8 cellular contexts compared by ENCODE assay signal in the genomic region with DNA sequence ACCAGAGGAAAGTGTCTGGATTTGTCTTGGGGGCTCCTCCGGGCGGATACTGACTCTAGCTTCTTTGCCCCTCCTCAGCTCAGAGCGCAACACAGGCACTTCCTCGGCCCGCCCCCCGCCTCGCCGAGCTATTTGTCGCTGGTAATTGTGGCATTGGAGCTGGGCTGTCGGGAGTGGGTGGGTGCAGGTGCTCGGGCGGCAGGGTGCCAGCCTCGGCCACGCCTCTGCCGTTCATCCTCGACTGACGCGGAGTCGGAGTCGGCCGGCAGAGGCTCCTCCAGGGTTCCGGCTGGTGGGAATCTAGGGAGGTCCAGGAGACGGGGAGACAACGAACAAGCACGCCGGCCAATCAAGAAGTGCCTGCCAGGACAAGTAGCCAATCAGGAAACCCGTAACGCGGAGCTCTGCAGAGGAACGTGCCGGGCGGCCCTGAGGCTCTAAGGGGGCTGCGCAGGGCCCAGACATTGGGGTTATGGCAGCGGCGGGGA. TPM values are rescaled to one million over a fixed set of nuclear protein-coding genes. Genes with fewer than 3 reads are reported as not detected.
DNase-seq lines count a peak whose midpoint lies in the region; ATAC-seq and TF ChIP-seq lines count a peak whose summit lies in the region.

No MANE protein-coding gene starts in this region.

- no peaks in the 10 kb centered on the region for H3K9me2 ChIP-seq in OCI-LY1 (ENCODE audit: low read depth, low read length)

- H3K9me3 ChIP-seq in OCI-LY1 (ENCODE audit: low read length), result no peaks in the 10 kb centered on the region
- H3K9me3 ChIP-seq in cardiac muscle cell (ENCODE audit: low read depth), result no peaks in the 10 kb centered on the region
- no peaks in the 10 kb centered on the region for H3K9me3 ChIP-seq in parathyroid adenoma (ENCODE audit: control insufficient read depth, low read length)

- H4K20me1 ChIP-seq in OCI-LY1 (ENCODE audit: insufficient read depth, low read length), result no peaks in the 10 kb centered on the region

- no peaks in the 10 kb centered on the region for H3K36me3 ChIP-seq in OCI-LY1 (ENCODE audit: insufficient read depth, low read length)
- H3K36me3 ChIP-seq in cardiac muscle cell, result no peaks in the 10 kb centered on the region
- H3K36me3 ChIP-seq in parathyroid adenoma (ENCODE audit: control insufficient read depth, insufficient read depth, low read length), result no peaks in the 10 kb centered on the region

- TF ChIP-seq CTCF in AG09309 (IDR thresholded peaks at IDR 0.05; ENCODE audit: control insufficient read depth, insufficient read depth, low read depth, low read length, missing control alignments), result no peak
- TF ChIP-seq CTCF in OCI-LY1 (IDR thresholded peaks at IDR 0.05; ENCODE audit: low read length), result no peak
- no peak for TF ChIP-seq CTCF in cardiac muscle cell (IDR thresholded peaks at IDR 0.05; ENCODE audit: low read depth, low read length)
- TF ChIP-seq CTCF in parathyroid adenoma (IDR thresholded peaks at IDR 0.05), result no peak

- H3K27me3 ChIP-seq in OCI-LY1 (ENCODE audit: insufficient read depth, low read length) (no peaks in the 10 kb centered on the region), cardiac muscle cell (peaks cover 8% of the 10 kb centered on the region), parathyroid adenoma (ENCODE audit: control insufficient read depth, insufficient read depth, low read length) (no peaks in the 10 kb centered on the region)

- H3K36me3 Mint-ChIP-seq in activated naive CD8-positive, alpha-beta T cell treated with anti-CD3 and anti-CD28 coated beads for 36 hours, result no peaks in the 10 kb centered on the region

- H3K4me3 ChIP-seq in AG09309 (ENCODE audit: control insufficient read depth, low read depth, low read length), result peak overlapping the region; percentile 41
- peak overlapping the region; percentile 61 for H3K4me3 ChIP-seq in OCI-LY1 (ENCODE audit: low read depth, low read length, poor library complexity, severe bottlenecking)
- peak overlapping the region; percentile 15 for H3K4me3 ChIP-seq in cardiac muscle cell
- H3K4me3 ChIP-seq in parathyroid adenoma (ENCODE audit: low read depth, low read length), result no peak overlapping the region

- peak overlapping the region; percentile 81 for H3K4me2 ChIP-seq in OCI-LY1 (ENCODE audit: low read length)
- H3K4me2 ChIP-seq in parathyroid adenoma (ENCODE audit: low read length), result no peak overlapping the region

- peaks cover 7% of the 10 kb centered on the region for H3K27me3 Mint-ChIP-seq in activated naive CD8-positive, alpha-beta T cell treated with anti-CD3 and anti-CD28 coated beads for 36 hours

- peak overlapping the region; percentile 34; the same call in 1 of the 2 replicates for H3K9ac ChIP-seq in OCI-LY1 (ENCODE audit: low read length)
- H3K9ac ChIP-seq in parathyroid adenoma, result no peak overlapping the region

- no peak overlapping the region for H2AFZ ChIP-seq in OCI-LY1 (ENCODE audit: low read length)
- H2AFZ ChIP-seq in parathyroid adenoma, result peak overlapping the region; percentile 79

- H3K27ac Mint-ChIP-seq in activated naive CD8-positive, alpha-beta T cell treated with anti-CD3 and anti-CD28 coated beads for 36 hours, result no peak overlapping the region

- H3K27ac ChIP-seq in OCI-LY1 (ENCODE audit: low read depth, low read length, poor library complexity, severe bottlenecking), result no peak overlapping the region
- no peak overlapping the region for H3K27ac ChIP-seq in cardiac muscle cell
- H3K27ac ChIP-seq in parathyroid adenoma, result no peak overlapping the region

- H3K4me1 ChIP-seq in OCI-LY1 (ENCODE audit: insufficient read depth, low read length, severe bottlenecking) (no peaks in the 10 kb centered on the region), cardiac muscle cell (ENCODE audit: low read depth) (no peaks in the 10 kb centered on the region), parathyroid adenoma (no peaks in the 10 kb centered on the region)

- peak overlapping the region; percentile 77 for H3K4me3 Mint-ChIP-seq in activated naive CD8-positive, alpha-beta T cell treated with anti-CD3 and anti-CD28 coated beads for 36 hours

- no peaks in the 10 kb centered on the region for H3K9me3 Mint-ChIP-seq in activated naive CD8-positive, alpha-beta T cell treated with anti-CD3 and anti-CD28 coated beads for 36 hours

- peaks cover 12% of the 10 kb centered on the region for H3K4me1 Mint-ChIP-seq in activated naive CD8-positive, alpha-beta T cell treated with anti-CD3 and anti-CD28 coated beads for 36 hours

- ATAC-seq in GM21619 (IDR thresholded peaks at IDR 0.05; ENCODE audit: unreplicated experiment) (no peak), GM19351 (IDR thresholded peaks at IDR 0.05; ENCODE audit: unreplicated experiment) (no peak)

- no peaks in the 10 kb centered on the region for H3F3A ChIP-seq in OCI-LY1 (ENCODE audit: insufficient read depth, low read length)

- H3K79me2 ChIP-seq in OCI-LY1 (ENCODE audit: insufficient read depth, low read length) (no peaks in the 10 kb centered on the region), parathyroid adenoma (no peaks in the 10 kb centered on the region)

- DNase-seq in AG09309 (ENCODE audit: low read depth) (peak; percentile 27), HT1080 (ENCODE audit: low read depth) (peak; percentile 57), cardiac muscle cell (ENCODE audit: low read depth in 1 of 2, low spot score in 1 of 2) (peak; percentile 82 to 84)
- DNase-seq in activated naive CD8-positive, alpha-beta T cell treated with anti-CD3 and anti-CD28 coated beads for 36 hours, result peak; percentile 38

RNA-seq across cellular contexts. Expression of gene SYN1, which starts 3.9 kb away (rescaled TPM):
- not detected in 2 replicates for total RNA-seq in HT1080 (2014; rRNA removed; shearing (Covaris generic))
- polyA plus RNA-seq in HT1080 (2015; cell fraction: cytosol; rRNA removed), result 0.06 TPM in 1 of 2 replicates, not detected in the other
- polyA plus RNA-seq in HT1080 (2015; cell fraction: nucleus; rRNA removed), result 0.23 TPM in 1 of 2 replicates, not detected in the other
- total RNA-seq in activated naive CD8-positive, alpha-beta T cell treated with anti-CD3 and anti-CD28 coated beads for 36 hours, result 1 to 10 TPM in 1 of 2 experiments, under 1 TPM in 1; 0.91 to 1.4 TPM
- 1.8 and 2.0 TPM in 2 replicates for total RNA-seq in cardiac muscle cell
- 10.8 and 12.6 TPM in 2 replicates for polyA plus RNA-seq in cardiac muscle cell

RNA-seq across cellular contexts. Expression of gene CFP, which starts 6.1 kb away (rescaled TPM):
- total RNA-seq in HT1080 (2014; rRNA removed; shearing (Covaris generic)), result 0.24 and 0.67 TPM in 2 replicates
- polyA plus RNA-seq in HT1080 (2015; cell fraction: cytosol; rRNA removed), result 0.06 and 0.10 TPM in 2 replicates
- 0.22 and 0.46 TPM in 2 replicates for polyA plus RNA-seq in HT1080 (2015; cell fraction: nucleus; rRNA removed)
- 1 to 10 TPM in 1 of 2 experiments, under 1 TPM in 1; 0.90 to 1.9 TPM for total RNA-seq in activated naive CD8-positive, alpha-beta T cell treated with anti-CD3 and anti-CD28 coated beads for 36 hours
- 0.07 and 0.09 TPM in 2 replicates for total RNA-seq in cardiac muscle cell
- polyA plus RNA-seq in cardiac muscle cell, result 0.13 TPM in 1 of 2 replicates, not detected in the other

RNA-seq across cellular contexts. Expression of gene ELK1, which starts 26.8 kb away (rescaled TPM):
- 31.7 and 40.7 TPM in 2 replicates for total RNA-seq in HT1080 (2014; rRNA removed; shearing (Covaris generic))
- 44.1 and 47.7 TPM in 2 replicates for polyA plus RNA-seq in HT1080 (2015; cell fraction: cytosol; rRNA removed)
- polyA plus RNA-seq in HT1080 (2015; cell fraction: nucleus; rRNA removed), result 16.0 and 16.7 TPM in 2 replicates
- total RNA-seq in activated naive CD8-positive, alpha-beta T cell treated with anti-CD3 and anti-CD28 coated beads for 36 hours, result 10 to 100 TPM; 65.4 to 67.5 TPM
- 36.6 and 39.4 TPM in 2 replicates for total RNA-seq in cardiac muscle cell
- 20.6 and 32.3 TPM in 2 replicates for polyA plus RNA-seq in cardiac muscle cell

RNA-seq across cellular contexts. Expression of gene UXT, which starts 35.4 kb away (rescaled TPM):
- total RNA-seq in HT1080 (2014; rRNA removed; shearing (Covaris generic)), result 97.9 and 116 TPM in 2 replicates
- polyA plus RNA-seq in HT1080 (2015; cell fraction: cytosol; rRNA removed), result 103 and 105 TPM in 2 replicates
- polyA plus RNA-seq in HT1080 (2015; cell fraction: nucleus; rRNA removed), result 39.9 and 44.5 TPM in 2 replicates
- 100 to 1,000 TPM; 150 to 154 TPM for total RNA-seq in activated naive CD8-positive, alpha-beta T cell treated with anti-CD3 and anti-CD28 coated beads for 36 hours
- 84.0 and 86.9 TPM in 2 replicates for total RNA-seq in cardiac muscle cell
- 128 and 151 TPM in 2 replicates for polyA plus RNA-seq in cardiac muscle cell

RNA-seq across cellular contexts. Expression of gene TIMP1, which starts 41.3 kb away (rescaled TPM):
- total RNA-seq in HT1080 (2014; rRNA removed; shearing (Covaris generic)), result 141 and 185 TPM in 2 replicates
- polyA plus RNA-seq in HT1080 (2015; cell fraction: cytosol; rRNA removed), result 134 and 158 TPM in 2 replicates
- polyA plus RNA-seq in HT1080 (2015; cell fraction: nucleus; rRNA removed), result 124 TPM in 2 replicates
- 1 to 10 TPM; 2.7 to 3.2 TPM for total RNA-seq in activated naive CD8-positive, alpha-beta T cell treated with anti-CD3 and anti-CD28 coated beads for 36 hours
- 54.4 and 113 TPM in 2 replicates for total RNA-seq in cardiac muscle cell
- 147 and 247 TPM in 2 replicates for polyA plus RNA-seq in cardiac muscle cell

Comparison
In these comparisons a context has a peak if more than half of its experiments do, and no peak if none do; other contexts are left out.
1. DNase-seq: peak in every context shown above with its lines; median percentile 83 in cardiac muscle cell; 57 in HT1080; 38 in activated naive CD8-positive, alpha-beta T cell treated with anti-CD3 and anti-CD28 coated beads for 36 hours; 27 in AG09309.